ENCODE assay signal across 9 cellular contexts in the genomic region with DNA sequence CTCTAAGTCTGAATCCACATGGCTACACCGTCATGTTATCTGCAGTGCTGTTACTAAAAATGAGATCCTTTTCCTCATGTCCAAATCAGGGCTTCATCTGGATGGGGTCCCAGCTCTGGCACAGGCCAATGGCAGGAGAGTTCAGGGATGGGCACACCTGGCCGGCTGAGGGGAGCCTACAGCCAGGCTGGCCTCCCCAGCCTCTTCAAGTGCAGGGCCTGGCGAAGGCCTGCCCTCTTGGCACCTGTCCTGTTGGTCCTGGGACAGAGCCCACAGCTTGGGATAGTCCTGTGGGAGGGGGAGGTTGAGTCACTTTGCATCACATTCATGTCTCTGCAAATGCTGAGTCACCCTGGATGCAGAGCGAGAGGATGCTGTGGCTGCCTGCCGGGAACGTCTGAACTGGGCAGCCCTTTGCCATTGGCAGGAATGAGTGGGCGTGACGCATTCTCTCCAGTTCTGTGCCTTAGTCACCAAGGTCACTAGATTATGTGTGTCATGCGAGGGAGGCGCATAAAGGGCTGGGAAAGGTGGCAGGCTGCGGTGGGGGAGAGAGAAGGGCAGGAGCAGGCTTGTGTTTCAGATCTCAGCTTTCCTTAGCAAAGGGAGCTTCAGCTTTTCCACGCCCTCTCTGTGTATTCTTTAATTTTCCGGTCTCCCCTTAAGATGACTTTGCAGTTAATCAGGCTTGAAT.
DNase-seq lines count a peak whose midpoint lies in the region; ATAC-seq and TF ChIP-seq lines count a peak whose summit lies in the region.
"Had no signal": no experiment of that assay in that cellular context is flagged by ENCODE, and none has a peak within 500 bp of the region (broad histone marks: within the 10 kb centered on the region; RNA-seq: fewer than 3 reads in every experiment).

No MANE protein-coding gene starts in this region.

- H3K4me1 ChIP-seq in HUES6 (ENCODE audit: control insufficient read depth, insufficient read depth, low read length), result peaks cover 12% of the 10 kb centered on the region

- TF ChIP-seq CTCF in BJ (IDR thresholded peaks at IDR 0.05; ENCODE audit: insufficient read depth, low read depth, low read length), result no peak
- no peak for TF ChIP-seq CTCF in CD4-positive, alpha-beta T cell (IDR thresholded peaks at IDR 0.05)

- no peaks in the 10 kb centered on the region; the same call in 1 of the 2 replicates for H3K9me3 ChIP-seq in HUES6 (ENCODE audit: control insufficient read depth, insufficient read depth, low read depth, low read length)
- H3K9me3 ChIP-seq in CD4-positive, alpha-beta T cell (ENCODE audit: control insufficient read depth, low read length), result no peaks in the 10 kb centered on the region

- H3K27ac Mint-ChIP-seq in CD4-positive, alpha-beta T cell, result no peak overlapping the region
- no peak overlapping the region for H3K27ac Mint-ChIP-seq in stimulated activated naive B cell treated with anti-CD40 and anti-IgM and Interleukin-4, amounts not matched to agents 10 μg/mL and 1 μg/mL and 100 μg/mL, for 72 hours

- peak overlapping the region; percentile 49; the same call in 1 of the 2 replicates for H3K27ac ChIP-seq in HUES6 (ENCODE audit: low read depth, low read length)
- no peak overlapping the region for H3K27ac ChIP-seq in CD4-positive, alpha-beta T cell (ENCODE audit: low read depth, low read length)
- H3K27ac ChIP-seq: HL-60 had no signal

- no peaks in the 10 kb centered on the region for H3K4me1 Mint-ChIP-seq in CD4-positive, alpha-beta T cell (ENCODE audit: low read depth)
- H3K4me1 Mint-ChIP-seq in stimulated activated naive B cell treated with anti-CD40 and anti-IgM and Interleukin-4, amounts not matched to agents 10 μg/mL and 1 μg/mL and 100 μg/mL, for 72 hours, result peaks cover 31 to 34% of the 10 kb centered on the region in 2 donors

- intact Hi-C loops in left ventricle myocardium superior (cut with micrococcal nuclease), result no loop called here
- intact Hi-C loops in CD4-positive, alpha-beta T cell (cut with DNase I, micrococcal nuclease), result no loop called here

- POLR2A ChIA-PET in BJ (lab: Charles Lee), result no interaction called here
- POLR2A ChIA-PET in CD4-positive, alpha-beta T cell (lab: Charles Lee), result no interaction called here

- H3K4me3 ChIP-seq in BJ (ENCODE audit: low read depth, low read length) (no peak overlapping the region), HUES6 (ENCODE audit: low read depth, low read length) (no peak overlapping the region; the same call in 1 of the 2 replicates)

- H3K36me3 ChIP-seq in BJ (ENCODE audit: control insufficient read depth, insufficient read depth, low read length) (no peaks in the 10 kb centered on the region), HUES6 (ENCODE audit: control insufficient read depth, insufficient read depth, low read length) (no peaks in the 10 kb centered on the region)

- H3K4me3 Mint-ChIP-seq in CD4-positive, alpha-beta T cell, result no peak overlapping the region
- no peak overlapping the region for H3K4me3 Mint-ChIP-seq in stimulated activated naive B cell treated with anti-CD40 and anti-IgM and Interleukin-4, amounts not matched to agents 10 μg/mL and 1 μg/mL and 100 μg/mL, for 72 hours

- no peaks in the 10 kb centered on the region for H3K9me3 Mint-ChIP-seq in CD4-positive, alpha-beta T cell
- H3K9me3 Mint-ChIP-seq in stimulated activated naive B cell treated with anti-CD40 and anti-IgM and Interleukin-4, amounts not matched to agents 10 μg/mL and 1 μg/mL and 100 μg/mL, for 72 hours, result peaks cover 9 to 13% of the 10 kb centered on the region in 2 donors

- CTCF ChIA-PET in BJ (lab: Yijun Ruan, JAX), result interaction anchor here (2.5 kb wide), 1 partner anchor 12 kb away, joined by 12 read pairs; no protein-coding TSS in a partner anchor
- CTCF ChIA-PET in CD4-positive, alpha-beta T cell (lab: Charles Lee), result no interaction called here

- no peaks in the 10 kb centered on the region for H3K36me3 Mint-ChIP-seq in CD4-positive, alpha-beta T cell (ENCODE audit: low read depth)
- peaks cover 4 to 5% of the 10 kb centered on the region in 2 donors for H3K36me3 Mint-ChIP-seq in stimulated activated naive B cell treated with anti-CD40 and anti-IgM and Interleukin-4, amounts not matched to agents 10 μg/mL and 1 μg/mL and 100 μg/mL, for 72 hours

- ATAC-seq in left ventricle myocardium superior (peak; percentile 96), HG03139 (IDR thresholded peaks at IDR 0.05; ENCODE audit: unreplicated experiment) (no peak)
- no peak for ATAC-seq in CD4-positive, alpha-beta T cell (ENCODE audit: poor library complexity)
- no peak for ATAC-seq in stimulated activated naive B cell treated with anti-CD40 and anti-IgM and Interleukin-4, amounts not matched to agents 10 μg/mL and 1 μg/mL and 100 μg/mL, for 72 hours (replicated peaks)

- H3K27me3 Mint-ChIP-seq in CD4-positive, alpha-beta T cell, result peaks cover 10% of the 10 kb centered on the region
- peaks cover 15 to 17% of the 10 kb centered on the region in 2 donors for H3K27me3 Mint-ChIP-seq in stimulated activated naive B cell treated with anti-CD40 and anti-IgM and Interleukin-4, amounts not matched to agents 10 μg/mL and 1 μg/mL and 100 μg/mL, for 72 hours

- H3K27me3 ChIP-seq in BJ (ENCODE audit: control insufficient read depth, insufficient read depth, low read length) (no peaks in the 10 kb centered on the region), HUES6 (ENCODE audit: control insufficient read depth, insufficient read depth, low read length) (no peaks in the 10 kb centered on the region)
- no peaks in the 10 kb centered on the region for H3K27me3 ChIP-seq in CD4-positive, alpha-beta T cell (ENCODE audit: control insufficient read depth, insufficient read depth, low read length)

- H3K9ac ChIP-seq in HUES6 (ENCODE audit: low read length), result peak overlapping the region; percentile 51

- peak; percentile 98 for DNase-seq in BJ (ENCODE audit: low read depth)
- peak; percentile 99 for DNase-seq in amniotic stem cell (lab: John Stamatoyannopoulos, UW)
- DNase-seq in left ventricle myocardium superior, result peak; percentile 91
- peak; percentile 97 for DNase-seq in pulmonary artery endothelial cell (ENCODE audit: low read depth, low spot score)
- no peak for DNase-seq in CD4-positive, alpha-beta T cell
- no peak for DNase-seq in stimulated activated naive B cell treated with anti-CD40 and anti-IgM and Interleukin-4, amounts not matched to agents 10 μg/mL and 1 μg/mL and 100 μg/mL, for 72 hours

Comparison
In these comparisons a context has a peak if more than half of its experiments do, and no peak if none do; other contexts are left out.
1. DNase-seq: peak in BJ (single experiment), amniotic stem cell (single experiment), left ventricle myocardium superior (single experiment) and pulmonary artery endothelial cell (single experiment); none in CD4-positive, alpha-beta T cell (0 of 10) and stimulated activated naive B cell treated with anti-CD40 and anti-IgM and Interleukin-4, amounts not matched to agents 10 μg/mL and 1 μg/mL and 100 μg/mL, for 72 hours (single experiment).